8 cellular contexts compared by ENCODE assay signal in genomic region chrX:153900806-153901752, GRCh38. TPM values are rescaled to one million over a fixed set of nuclear protein-coding genes. Genes with fewer than 3 reads are reported as not detected.
DNase-seq lines count a peak whose midpoint lies in the region; ATAC-seq, FAIRE-seq and TF ChIP-seq lines count a peak whose summit lies in the region.

No MANE protein-coding gene starts in this region.

- POLR2A ChIA-PET in GM10248 (lab: Yijun Ruan, JAX): interaction anchor here (0.7 kb wide), 1 partner anchor 14 kb away, joined by 3 read pairs; no protein-coding TSS in a partner anchor

- H3K36me3 ChIP-seq in bronchial epithelial cell (ENCODE audit: control insufficient read depth, insufficient read depth, low read length) (no peaks in the 10 kb centered on the region), mesendoderm (ENCODE audit: control insufficient read depth, insufficient read depth, low read length) (no peaks in the 10 kb centered on the region), upper lobe of right lung (no peaks in the 10 kb centered on the region)

- H3K18ac ChIP-seq in mesendoderm (ENCODE audit: low read length): no peak overlapping the region

- H3K23ac ChIP-seq in mesendoderm (ENCODE audit: low read length): no peak overlapping the region

- H3K4me1 ChIP-seq in mesendoderm (ENCODE audit: control insufficient read depth, low read depth, low read length) (no peaks in the 10 kb centered on the region), upper lobe of right lung (peaks cover 9% of the 10 kb centered on the region)

- intact Hi-C loops in upper lobe of right lung (cut with DNase I): no loop called here

- no peak overlapping the region for H4K8ac ChIP-seq in mesendoderm (ENCODE audit: low read depth, low read length)

- no peaks in the 10 kb centered on the region for H3K79me2 ChIP-seq in mesendoderm (ENCODE audit: control insufficient read depth, insufficient read depth, low read length)

- no peaks in the 10 kb centered on the region for H3K79me1 ChIP-seq in mesendoderm (ENCODE audit: low read length)

- TF ChIP-seq CTCF in GM10248 (IDR thresholded peaks at IDR 0.05; ENCODE audit: control extremely low read depth, extremely low read depth, low read depth, missing control alignments): no peak
- TF ChIP-seq CTCF in NB4 (IDR thresholded peaks at IDR 0.05; ENCODE audit: low read depth, low read length): no peak
- no peak for TF ChIP-seq CTCF in bronchial epithelial cell (IDR thresholded peaks at IDR 0.05; ENCODE audit: insufficient read depth, low read length, severe bottlenecking)
- TF ChIP-seq CTCF in upper lobe of right lung (IDR thresholded peaks at IDR 0.05): no peak

- H3K4me3 ChIP-seq in NB4 (ENCODE audit: low read depth, low read length) (no peak overlapping the region), bronchial epithelial cell (ENCODE audit: low read depth, low read length) (no peak overlapping the region), mesendoderm (ENCODE audit: low read length) (no peak overlapping the region), upper lobe of right lung (no peak overlapping the region)

- DNase-seq in GM10248 (ENCODE audit: extremely low spot score): peak; percentile 86
- peak; percentile 89 for DNase-seq in H54 (ENCODE audit: insufficient read length, low spot score)
- peak; percentile 96 for DNase-seq in NB4 (ENCODE audit: low read depth)
- DNase-seq in T-helper 2 cell: peak in 4 of 5 experiments; percentile 16 to 82 (median 40)
- DNase-seq in bronchial epithelial cell (ENCODE audit: low read depth): peak; percentile 70
- peak; percentile 87 for DNase-seq in mesendoderm
- peak; percentile 68 for DNase-seq in upper lobe of right lung

- ATAC-seq in upper lobe of right lung: peak; percentile 80
- no peak for ATAC-seq in HG03039 (IDR thresholded peaks at IDR 0.05; ENCODE audit: unreplicated experiment)

- H3K27ac ChIP-seq in mesendoderm (ENCODE audit: low read depth, low read length) (no peak overlapping the region), upper lobe of right lung (no peak overlapping the region)

- H3K4ac ChIP-seq in mesendoderm (ENCODE audit: low read depth, low read length): no peak overlapping the region

- FAIRE-seq in H54 (lab: Jason Lieb, UNC): peak; percentile 70
- peak; percentile 55 for FAIRE-seq in bronchial epithelial cell (lab: Jason Lieb, UNC)

- H2BK5ac ChIP-seq in mesendoderm (ENCODE audit: low read length): no peak overlapping the region

- TF ChIP-seq POLR2A in H54 (IDR thresholded peaks at IDR 0.05; ENCODE audit: low read depth, low read length) (no peak), NB4 (IDR thresholded peaks at IDR 0.05; ENCODE audit: extremely low read depth, insufficient read length) (no peak)

- no peak overlapping the region for H3K4me2 ChIP-seq in mesendoderm (ENCODE audit: low read length)

- H4K5ac ChIP-seq in mesendoderm (ENCODE audit: low read length): no peak overlapping the region

- H2BK15ac ChIP-seq in mesendoderm (replicated peaks; ENCODE audit: low read depth): no peak overlapping the region

- H3K56ac ChIP-seq in mesendoderm (ENCODE audit: low read length): peak overlapping the region; percentile 49

- H3K9me3 ChIP-seq in upper lobe of right lung: no peaks in the 10 kb centered on the region

- H2BK120ac ChIP-seq in mesendoderm (ENCODE audit: low read depth, low read length): no peak overlapping the region

- no peak overlapping the region for H3K9ac ChIP-seq in mesendoderm (ENCODE audit: low read length)

- WGBS in mesendoderm (ENCODE audit: extremely low coverage, insufficient coverage, low lambda C conversion rate): 100% methylated on average over 2 of the region's 26 CpGs

- H2AK5ac ChIP-seq in mesendoderm (ENCODE audit: low read length): no peak overlapping the region

- CTCF ChIA-PET in GM10248 (lab: Yijun Ruan, JAX): interaction anchor here (1.1 to 1.4 kb wide), 3 partner anchors 11 to 23 kb away, joined by 3 to 4 read pairs (median 4); no protein-coding TSS in a partner anchor

- H3K27me3 ChIP-seq in bronchial epithelial cell (ENCODE audit: control insufficient read depth, insufficient read depth, low read length): no peaks in the 10 kb centered on the region
- H3K27me3 ChIP-seq in mesendoderm (ENCODE audit: insufficient read depth, low read length, poor library complexity): no peaks in the 10 kb centered on the region
- no peaks in the 10 kb centered on the region for H3K27me3 ChIP-seq in upper lobe of right lung

RNA-seq across cellular contexts. Expression of gene AVPR2, which starts 3.4 kb away (rescaled TPM):
- not detected in 2 replicates for total RNA-seq in bronchial epithelial cell
- polyA plus RNA-seq in mesendoderm (2013, experiment 1 of 2): 0.03 TPM
- 0.03 TPM for polyA plus RNA-seq in mesendoderm (2013, experiment 2 of 2)
- total RNA-seq in upper lobe of right lung: 3.0 TPM

RNA-seq across cellular contexts. Expression of gene L1CAM, which starts 15.1 kb away (rescaled TPM):
- 0.26 and 1.4 TPM in 2 replicates for total RNA-seq in bronchial epithelial cell
- 11.3 TPM for polyA plus RNA-seq in mesendoderm (2013, experiment 1 of 2)
- 10.2 TPM for polyA plus RNA-seq in mesendoderm (2013, experiment 2 of 2)
- total RNA-seq in upper lobe of right lung: 1.2 TPM

RNA-seq across cellular contexts. Expression of gene ARHGAP4, which starts 25.0 kb away (rescaled TPM):
- total RNA-seq in bronchial epithelial cell (0.77 and 0.79 TPM in 2 replicates), upper lobe of right lung (69.8 TPM)
- 12.4 TPM for polyA plus RNA-seq in mesendoderm (2013, experiment 1 of 2)
- polyA plus RNA-seq in mesendoderm (2013, experiment 2 of 2): 12.0 TPM

RNA-seq across cellular contexts. Expression of gene NAA10, which starts 33.8 kb away (rescaled TPM):
- 56.9 and 66.8 TPM in 2 replicates for total RNA-seq in bronchial epithelial cell
- 120 TPM for polyA plus RNA-seq in mesendoderm (2013, experiment 1 of 2)
- polyA plus RNA-seq in mesendoderm (2013, experiment 2 of 2): 121 TPM
- 84.6 TPM for total RNA-seq in upper lobe of right lung

RNA-seq across cellular contexts. Expression of gene RENBP, which starts 43.4 kb away (rescaled TPM):
- total RNA-seq in bronchial epithelial cell (5.5 and 10.3 TPM in 2 replicates), upper lobe of right lung (46.4 TPM)
- polyA plus RNA-seq in mesendoderm (2013, experiment 1 of 2): 1.8 TPM
- 1.7 TPM for polyA plus RNA-seq in mesendoderm (2013, experiment 2 of 2)

Comparison
In these comparisons a context has a peak if more than half of its experiments do, and no peak if none do; other contexts are left out.
1. DNase-seq: peak in every context shown above with its lines; median percentile 96 in NB4; 89 in H54; 87 in mesendoderm; 86 in GM10248; 70 in bronchial epithelial cell; 68 in upper lobe of right lung; 40 in T-helper 2 cell.
2. RNA of gene ARHGAP4, which starts 25.0 kb away (total RNA-seq): 69.8 TPM in upper lobe of right lung (single experiment); 0.77 to 0.79 TPM in bronchial epithelial cell; every median in the first group is over 10 times any median in the second.